ENCODE assay signal across 24 cellular contexts in genomic region chr6:68044264-68044663, GRCh38.
"Had no signal": no experiment of that assay in that cellular context is flagged by ENCODE, and none has a peak within 500 bp of the region (broad histone marks: within the 10 kb centered on the region; RNA-seq: fewer than 3 reads in every experiment).

No MANE protein-coding gene starts in this region.

- H3K27me3 ChIP-seq: colonic mucosa, esophagus squamous epithelium, gastrocnemius medialis, heart right ventricle, left lung had no signal

- DNase-seq: colonic mucosa; cortex of kidney; effector CD8-positive, alpha-beta T cell; erythroblast; esophagus squamous epithelium; foreskin fibroblast; foreskin melanocyte; gastrocnemius medialis; glutamatergic neuron; head of caudate nucleus; heart right ventricle; hippocampal formation; left cardiac atrium; left lung; left ventricle myocardium superior; lower lobe of right lung; mesenchymal stem cell; mucosa of descending colon; naive B cell; naive thymus-derived CD8-positive, alpha-beta T cell had no signal

- H3K27me3 Mint-ChIP-seq: dendritic cell treated with granulocyte-macrophage colony-stimulating factor and Interleukin-4, amounts not matched to agents 40 ng/mL and 50 ng/mL, for 4 days; naive B cell; naive thymus-derived CD8-positive, alpha-beta T cell had no signal

- H3K4me3 ChIP-seq: colonic mucosa, esophagus squamous epithelium, gastrocnemius medialis, heart right ventricle, left lung, lower lobe of right lung, mucosa of descending colon had no signal

- H3K27ac Mint-ChIP-seq: dendritic cell treated with granulocyte-macrophage colony-stimulating factor and Interleukin-4, amounts not matched to agents 40 ng/mL and 50 ng/mL, for 4 days; mesothelial cell of epicardium; naive B cell; naive thymus-derived CD8-positive, alpha-beta T cell had no signal

- H3K27ac ChIP-seq: colonic mucosa, epithelial cell of prostate, esophagus squamous epithelium, gastrocnemius medialis, heart right ventricle, left lung, lower lobe of right lung had no signal

- H3K36me3 Mint-ChIP-seq: mesothelial cell of epicardium; naive B cell; naive thymus-derived CD8-positive, alpha-beta T cell had no signal

- H3K4me3 Mint-ChIP-seq: dendritic cell treated with granulocyte-macrophage colony-stimulating factor and Interleukin-4, amounts not matched to agents 40 ng/mL and 50 ng/mL, for 4 days; mesothelial cell of epicardium; naive B cell; naive thymus-derived CD8-positive, alpha-beta T cell had no signal

- H3K36me3 ChIP-seq: colonic mucosa, esophagus squamous epithelium, gastrocnemius medialis, heart right ventricle, left lung, lower lobe of right lung had no signal

- ATAC-seq: esophagus mucosa; gastrocnemius medialis; heart right ventricle; left cardiac atrium; left lung; left ventricle myocardium superior; lower lobe of right lung; mucosa of descending colon; naive thymus-derived CD8-positive, alpha-beta T cell had no signal

- H3K4me1 Mint-ChIP-seq: naive B cell; naive thymus-derived CD8-positive, alpha-beta T cell had no signal

- H3K4me1 ChIP-seq: colonic mucosa, esophagus squamous epithelium, gastrocnemius medialis, heart right ventricle, left lung, lower lobe of right lung had no signal

- H3K9me3 ChIP-seq: colonic mucosa, gastrocnemius medialis, lower lobe of right lung had no signal
